8 cellular contexts compared by ENCODE assay signal in the genomic region with DNA sequence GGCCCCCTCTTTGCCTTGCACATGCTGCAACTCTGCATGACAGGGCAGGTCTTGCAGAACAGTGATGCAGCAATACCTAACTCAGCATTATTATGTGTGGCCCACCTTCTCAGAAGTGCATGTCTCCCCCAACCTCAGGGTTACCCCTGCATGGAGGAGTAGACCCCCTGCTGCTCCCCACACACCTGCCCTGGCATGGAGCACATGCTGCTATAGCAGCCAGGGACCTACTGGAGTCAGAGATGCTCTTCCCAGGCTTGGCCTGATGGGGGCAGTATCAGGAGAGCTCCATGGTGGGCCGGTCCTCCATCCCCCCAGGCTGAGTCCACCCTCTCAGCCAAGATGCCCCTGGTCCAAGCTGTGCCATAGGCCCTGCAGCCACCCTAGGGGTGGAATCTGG. TPM values are rescaled to one million over a fixed set of nuclear protein-coding genes. Genes with fewer than 3 reads are reported as not detected.
A peak's percentile ranks its signal among the peaks of the same experiment; 100 is the strongest.
DNase-seq lines count a peak whose midpoint lies in the region; ATAC-seq, FAIRE-seq and TF ChIP-seq lines count a peak whose summit lies in the region.
"Had no signal": no experiment of that assay in that cellular context is flagged by ENCODE, and none has a peak within 500 bp of the region (broad histone marks: within the 10 kb centered on the region; RNA-seq: fewer than 3 reads in every experiment).

No MANE protein-coding gene starts in this region.

- no peak overlapping the region for H3K27ac ChIP-seq in HCT116 (ENCODE audit: low read depth, low read length)
- no peak overlapping the region for H3K27ac ChIP-seq in neural cell (ENCODE audit: low read length)
- no peak overlapping the region for H3K27ac ChIP-seq in small intestine (ENCODE audit: low read depth in 1 of 2, low read length in 1 of 2)

- no peaks in the 10 kb centered on the region for H3K36me3 Mint-ChIP-seq in activated CD8-positive, alpha-beta memory T cell treated with anti-CD3 and anti-CD28 coated beads, Interleukin-2, amount 10 ng/mL, durations not matched to agents 7 days and 5 days

- H3F3A ChIP-seq in neural cell (ENCODE audit: insufficient read depth, low read length, poor library complexity, severe bottlenecking), result no peaks in the 10 kb centered on the region

- intact Hi-C loops in HCT116 (cut with micrococcal nuclease), result loop anchor here (5.0 kb wide), 1 partner anchor 298 kb away; no protein-coding TSS in a partner anchor

- in situ Hi-C loops in astrocyte of the spinal cord (cut with HindIII; ENCODE audit: low sequenced_read_pairs) (no loop called here), G401 (cut with HindIII; ENCODE audit: low sequenced_read_pairs) (no loop called here)

- no peaks in the 10 kb centered on the region for H4K20me1 ChIP-seq in HCT116 (ENCODE audit: insufficient read depth)
- no peaks in the 10 kb centered on the region for H4K20me1 ChIP-seq in neural cell (ENCODE audit: insufficient read depth)

- no peak overlapping the region for H3K4me3 Mint-ChIP-seq in activated CD8-positive, alpha-beta memory T cell treated with anti-CD3 and anti-CD28 coated beads, Interleukin-2, amount 10 ng/mL, durations not matched to agents 7 days and 5 days

- H2AFZ ChIP-seq in HCT116 (ENCODE audit: low read depth, low read length, poor library complexity, severe bottlenecking), result no peak overlapping the region
- no peak overlapping the region for H2AFZ ChIP-seq in neural cell (ENCODE audit: low read depth, low read length)

- no peak for TF ChIP-seq POLR2A in HCT116 (IDR thresholded peaks at IDR 0.05; ENCODE audit: borderline replicate concordance, extremely low read depth, insufficient read depth, insufficient read length)

- DNase-seq in GM06990 (ENCODE audit: extremely low read depth, insufficient read length) (peak; percentile 24), HCT116 (ENCODE audit: low read depth, low spot score) (no peak), astrocyte of the spinal cord (ENCODE audit: low read depth, low spot score) (no peak), G401 (ENCODE audit: low spot score) (no peak), small intestine (no peak)
- DNase-seq in activated CD8-positive, alpha-beta memory T cell treated with anti-CD3 and anti-CD28 coated beads, Interleukin-2, amount 10 ng/mL, durations not matched to agents 7 days and 5 days, result no peak
- DNase-seq: RPMI8226 had no signal

- no peaks in the 10 kb centered on the region for H3K79me2 ChIP-seq in HCT116 (ENCODE audit: insufficient read depth, low read length)
- no peaks in the 10 kb centered on the region for H3K79me2 ChIP-seq in neural cell (replicated peaks; ENCODE audit: insufficient read depth, low read length)

- POLR2A ChIA-PET in HCT116 (lab: Charles Lee), result no interaction called here

- CTCF ChIA-PET in HCT116 (lab: Charles Lee), result interaction anchor here (0.5 to 1.7 kb wide), 14 partner anchors 12 to 687 kb away, joined by 3 to 7 read pairs (median 4); no protein-coding TSS in a partner anchor
- CTCF ChIA-PET in activated CD8-positive, alpha-beta memory T cell treated with anti-CD3 and anti-CD28 coated beads, Interleukin-2, amount 10 ng/mL, durations not matched to agents 7 days and 5 days (lab: Charles Lee), result interaction anchor here (1.4 to 1.5 kb wide), 2 partner anchors 13 to 343 kb away, joined by 5 to 7 read pairs; partner anchors contain the start of gene BOD1

- TF ChIP-seq CTCF in GM06990 (IDR thresholded peaks at IDR 0.05; ENCODE audit: insufficient read depth, low read length, poor library complexity, severe bottlenecking) (peak; percentile 76), HCT116 (IDR thresholded peaks at IDR 0.05 in 2 of 3, conservative IDR thresholded peaks at IDR 0.05 in 1 of 3; ENCODE audit: borderline replicate concordance in 1 of 3, insufficient read depth in 1 of 3, low read depth in 2 of 3, low read length in 2 of 3) (peak; percentile 21 to 71 (median 68); a peak in 4 of 6 replicates), astrocyte of the spinal cord (IDR thresholded peaks at IDR 0.05; ENCODE audit: low read depth, low read length) (peak; percentile 35), neural cell (IDR thresholded peaks at IDR 0.05; ENCODE audit: poor library complexity, severe bottlenecking) (peak; percentile 34)

- no peak overlapping the region for H3K27ac Mint-ChIP-seq in activated CD8-positive, alpha-beta memory T cell treated with anti-CD3 and anti-CD28 coated beads, Interleukin-2, amount 10 ng/mL, durations not matched to agents 7 days and 5 days

- H3K9ac ChIP-seq in HCT116 (ENCODE audit: low read length) (no peak overlapping the region), neural cell (ENCODE audit: low read length) (no peak overlapping the region)

- H3K36me3 ChIP-seq in GM06990 (ENCODE audit: control insufficient read depth, insufficient read depth, low read length), result no peaks in the 10 kb centered on the region
- H3K36me3 ChIP-seq in HCT116 (ENCODE audit: control insufficient read depth in 1 of 2, insufficient read depth in 2 of 2, low read length in 2 of 2), result no peaks in the 10 kb centered on the region
- no peaks in the 10 kb centered on the region for H3K36me3 ChIP-seq in neural cell (ENCODE audit: insufficient read depth, low read length)
- no peaks in the 10 kb centered on the region for H3K36me3 ChIP-seq in small intestine (ENCODE audit: control insufficient read depth in 2 of 2, insufficient read depth in 2 of 2, low read length in 2 of 2)

- BruUV-seq in HCT116 (replicated peaks; lab: Mats Ljungman, UMichigan), result no TSS peak

- H3K4me1 ChIP-seq in HCT116 (ENCODE audit: control insufficient read depth in 1 of 2, insufficient read depth in 2 of 2, low read length in 2 of 2) (no peaks in the 10 kb centered on the region), small intestine (ENCODE audit: control insufficient read depth in 2 of 2, insufficient read depth in 1 of 2, low read depth in 1 of 2, low read length in 1 of 2) (no peaks in the 10 kb centered on the region)

- peaks cover 4% of the 10 kb centered on the region for H3K27me3 Mint-ChIP-seq in activated CD8-positive, alpha-beta memory T cell treated with anti-CD3 and anti-CD28 coated beads, Interleukin-2, amount 10 ng/mL, durations not matched to agents 7 days and 5 days

- no peaks in the 10 kb centered on the region for H3K9me3 ChIP-seq in HCT116 (ENCODE audit: control insufficient read depth in 1 of 2, insufficient read depth in 1 of 2, low read depth in 1 of 2, low read length in 2 of 2)
- no peaks in the 10 kb centered on the region for H3K9me3 ChIP-seq in neural cell (ENCODE audit: low read length)
- H3K9me3 ChIP-seq in small intestine (ENCODE audit: control insufficient read depth, low read depth), result no peaks in the 10 kb centered on the region

- RAD21 ChIA-PET in HCT116 (lab: Charles Lee; ENCODE audit: low non-redundant PET in 1 of 2, low total read pairs in 2 of 2, uncharacterized antibody in 2 of 2, unreplicated experiment in 2 of 2), result interaction anchor here in 1 of 2 experiments (0.5 kb wide), 1 partner anchor 344 kb away, joined by 4 read pairs; no protein-coding TSS in a partner anchor

- no peaks in the 10 kb centered on the region for H3K9me3 Mint-ChIP-seq in activated CD8-positive, alpha-beta memory T cell treated with anti-CD3 and anti-CD28 coated beads, Interleukin-2, amount 10 ng/mL, durations not matched to agents 7 days and 5 days (ENCODE audit: low read depth)

- H3K4me3 ChIP-seq in GM06990 (replicated peaks; ENCODE audit: low read depth, low read length) (no peak overlapping the region), HCT116 (replicated peaks in 1 of 2; ENCODE audit: low read depth in 1 of 2, low read length in 2 of 2) (no peak overlapping the region), astrocyte of the spinal cord (ENCODE audit: low read depth, low read length) (no peak overlapping the region), neural cell (ENCODE audit: low read length) (no peak overlapping the region), small intestine (ENCODE audit: low read depth in 1 of 2, low read length in 2 of 2) (no peak overlapping the region)

- peak; percentile 88 for ATAC-seq in HCT116
- no peak for ATAC-seq in activated CD8-positive, alpha-beta memory T cell treated with anti-CD3 and anti-CD28 coated beads, Interleukin-2, amount 10 ng/mL, durations not matched to agents 7 days and 5 days

- FAIRE-seq in small intestine (lab: Jason Lieb, UNC), result no peak

- TF ChIP-seq RAD21 in HCT116 (IDR thresholded peaks at IDR 0.05; ENCODE audit: low read depth) (peak; percentile 50), neural cell (conservative IDR thresholded peaks at IDR 0.05) (no peak)

- H3K27me3 ChIP-seq in GM06990 (replicated peaks; ENCODE audit: control insufficient read depth, insufficient read depth, low read length) (no peaks in the 10 kb centered on the region), HCT116 (ENCODE audit: insufficient read depth, low read length) (peaks cover 4% of the 10 kb centered on the region; the same call in 1 of the 2 replicates), neural cell (ENCODE audit: insufficient read depth, low read depth, low read length) (no peaks in the 10 kb centered on the region), small intestine (ENCODE audit: control insufficient read depth in 2 of 2, insufficient read depth in 2 of 2, low read length in 2 of 2) (no peaks in the 10 kb centered on the region)

- H3K4me1 Mint-ChIP-seq in activated CD8-positive, alpha-beta memory T cell treated with anti-CD3 and anti-CD28 coated beads, Interleukin-2, amount 10 ng/mL, durations not matched to agents 7 days and 5 days, result peaks cover 2% of the 10 kb centered on the region

- H3K4me2 ChIP-seq in HCT116 (ENCODE audit: low read length) (no peak overlapping the region), neural cell (ENCODE audit: low read length) (no peak overlapping the region)

- no peak for TF ChIP-seq EP300 in neural cell (conservative IDR thresholded peaks at IDR 0.05; ENCODE audit: poor library complexity, severe bottlenecking)

- 43 to 57% (median 50%) methylated on average over 1 of the region's 1 CpG for WGBS in small intestine, 3 donors

- no peaks in the 10 kb centered on the region for H3K9me2 ChIP-seq in HCT116 (ENCODE audit: insufficient read depth)
- no peaks in the 10 kb centered on the region for H3K9me2 ChIP-seq in neural cell (ENCODE audit: insufficient read depth, low read length)

TF ChIP-seq in HCT116, 20 proteins besides CTCF, POLR2A, EP300 and RAD21 (continues in another document):
- TF ChIP-seq SRF (IDR thresholded peaks at IDR 0.05; ENCODE audit: low read depth) (no peak), EGR1 (IDR thresholded peaks at IDR 0.05; ENCODE audit: low read depth) (no peak), POLR2AphosphoS5 (IDR thresholded peaks at IDR 0.05; ENCODE audit: low read depth, low read length) (no peak)

TF ChIP-seq in neural cell, 6 proteins besides CTCF, POLR2A, EP300 and RAD21 (continues in another document):
- TF ChIP-seq TAF1 (IDR thresholded peaks at IDR 0.05; ENCODE audit: low read depth) (no peak), SMC3 (conservative IDR thresholded peaks at IDR 0.05; ENCODE audit: poor library complexity) (no peak)

RNA-seq across cellular contexts. Expression of gene BOD1, which starts 13.2 kb away (rescaled TPM):
- total RNA-seq in HCT116 (2021; ENCODE audit: unreplicated experiment), result 60.2 TPM
- 50.5 and 64.2 TPM in 2 replicates for polyA plus RNA-seq in HCT116 (2012)
- polyA plus RNA-seq in neural cell (178 and 206 TPM in 2 replicates), small intestine (10 to 100 TPM; 22.4 to 48.8 (median 24.3) TPM)
- polyA minus RNA-seq in neural cell, result 103 TPM in 2 replicates
- total RNA-seq in G401 (2014; rRNA removed; shearing (Covaris generic)), result 85.4 and 98.6 TPM in 2 replicates
- 10 to 100 TPM; 15.5 to 18.5 TPM for total RNA-seq in activated CD8-positive, alpha-beta memory T cell treated with anti-CD3 and anti-CD28 coated beads, Interleukin-2, amount 10 ng/mL, durations not matched to agents 7 days and 5 days
